7 cellular contexts compared by ENCODE assay signal in genomic region chr1:39398278-39399010, GRCh38.
DNase-seq lines count a peak whose midpoint lies in the region; ATAC-seq and TF ChIP-seq lines count a peak whose summit lies in the region.

No MANE protein-coding gene starts in this region.

- TF ChIP-seq CTCF in retinal pigment epithelial cell (conservative IDR thresholded peaks at IDR 0.05; ENCODE audit: low read depth, low read length) = no peak

- no peak overlapping the region for H3K4me3 Mint-ChIP-seq in activated naive CD8-positive, alpha-beta T cell treated with anti-CD3 and anti-CD28 coated beads, Interleukin-2, amount 10 ng/mL, durations not matched to agents 7 days and 5 days

- H3K27me3 Mint-ChIP-seq in activated naive CD8-positive, alpha-beta T cell treated with anti-CD3 and anti-CD28 coated beads, Interleukin-2, amount 10 ng/mL, durations not matched to agents 7 days and 5 days = no peaks in the 10 kb centered on the region

- intact Hi-C loops in left ventricle myocardium superior (cut with micrococcal nuclease) = no loop called here

- no peak overlapping the region for H3K4me3 ChIP-seq in retinal pigment epithelial cell (ENCODE audit: low read length)

- peaks cover 15% of the 10 kb centered on the region for H3K36me3 Mint-ChIP-seq in activated naive CD8-positive, alpha-beta T cell treated with anti-CD3 and anti-CD28 coated beads, Interleukin-2, amount 10 ng/mL, durations not matched to agents 7 days and 5 days

- peaks cover 37% of the 10 kb centered on the region for H3K4me1 Mint-ChIP-seq in activated naive CD8-positive, alpha-beta T cell treated with anti-CD3 and anti-CD28 coated beads, Interleukin-2, amount 10 ng/mL, durations not matched to agents 7 days and 5 days

- peak; percentile 44 for ATAC-seq in GM19324 (IDR thresholded peaks at IDR 0.05; ENCODE audit: low FRiP score, unreplicated experiment)
- peak; percentile 58 for ATAC-seq in activated naive CD8-positive, alpha-beta T cell treated with anti-CD3 and anti-CD28 coated beads, Interleukin-2, amount 10 ng/mL, durations not matched to agents 7 days and 5 days (ENCODE audit: low read depth)
- peak; percentile 75 for ATAC-seq in left ventricle myocardium superior
- no peak for ATAC-seq in GM21717 (IDR thresholded peaks at IDR 0.05; ENCODE audit: unreplicated experiment)

- DNase-seq in NOMO-1 treated with dmso at 0.1 percent for 144 hours (lab: John Stamatoyannopoulos, UW; ENCODE audit: unreplicated experiment) (peak; percentile 27), left ventricle myocardium superior (peak; percentile 45), retinal pigment epithelial cell (ENCODE audit: low read depth) (peak; percentile 97), ecto neural progenitor cell (ENCODE audit: low spot score) (no peak)
- DNase-seq in activated naive CD8-positive, alpha-beta T cell treated with anti-CD3 and anti-CD28 coated beads, Interleukin-2, amount 10 ng/mL, durations not matched to agents 7 days and 5 days = no peak

- peak overlapping the region; percentile 7 for H3K27ac Mint-ChIP-seq in activated naive CD8-positive, alpha-beta T cell treated with anti-CD3 and anti-CD28 coated beads, Interleukin-2, amount 10 ng/mL, durations not matched to agents 7 days and 5 days

- POLR2A ChIA-PET in activated naive CD8-positive, alpha-beta T cell treated with anti-CD3 and anti-CD28 coated beads, Interleukin-2, amount 10 ng/mL, durations not matched to agents 7 days and 5 days (lab: Charles Lee) = no interaction called here

- no peaks in the 10 kb centered on the region for H3K9me3 Mint-ChIP-seq in activated naive CD8-positive, alpha-beta T cell treated with anti-CD3 and anti-CD28 coated beads, Interleukin-2, amount 10 ng/mL, durations not matched to agents 7 days and 5 days

Comparison
In these comparisons a context has a peak if more than half of its experiments do, and no peak if none do; other contexts are left out.
1. DNase-seq: peak in NOMO-1 treated with dmso at 0.1 percent for 144 hours (single experiment), left ventricle myocardium superior (single experiment) and retinal pigment epithelial cell (single experiment); none in activated naive CD8-positive, alpha-beta T cell treated with anti-CD3 and anti-CD28 coated beads, Interleukin-2, amount 10 ng/mL, durations not matched to agents 7 days and 5 days (single experiment) and ecto neural progenitor cell (single experiment).